1 cellular context compared by ENCODE assay signal in genomic region chr2:232573821-232574435, GRCh38.
TF ChIP-seq lines count a peak whose summit lies in the region.

No MANE protein-coding gene starts in this region.

TF ChIP-seq in liver, 16 proteins besides CTCF, POLR2A, EP300 and RAD21 (continued from another document):
- TF ChIP-seq REST (IDR thresholded peaks at IDR 0.05) (no peak), TAF1 (conservative IDR thresholded peaks at IDR 0.05) (no peak), HNF4G (IDR thresholded peaks at IDR 0.05) (no peak), GABPA (IDR thresholded peaks at IDR 0.05 in 1 of 2, conservative IDR thresholded peaks at IDR 0.05 in 1 of 2) (no peak)
